8 cellular contexts compared by ENCODE assay signal in the genomic region with DNA sequence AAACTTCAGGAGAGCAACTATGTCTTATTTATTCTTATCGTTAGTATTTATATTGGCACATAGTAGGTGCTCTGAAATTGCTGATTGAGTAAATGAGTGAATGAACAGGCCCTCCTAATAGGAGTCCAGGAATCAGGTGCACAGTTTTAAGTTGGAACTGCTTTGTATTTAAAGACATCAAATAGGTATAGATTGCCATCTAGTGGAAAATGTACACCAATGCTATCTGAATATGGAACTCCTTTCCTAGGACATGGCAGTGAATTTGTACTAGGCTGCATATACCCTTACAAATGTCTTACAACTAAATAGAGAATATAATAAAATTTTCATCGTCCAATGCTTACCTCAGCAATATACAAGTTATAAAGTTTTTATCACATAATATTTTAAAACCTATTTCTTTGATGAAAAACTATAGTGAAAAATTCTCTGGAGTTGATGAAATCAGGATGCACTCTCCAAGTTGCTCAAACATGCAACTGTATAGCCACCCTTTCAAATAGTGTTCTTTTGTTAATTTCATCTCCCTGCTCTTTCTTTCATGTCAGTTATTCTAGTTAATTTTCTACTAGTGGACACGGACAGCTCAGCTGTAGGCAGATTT.
DNase-seq lines count a peak whose midpoint lies in the region; ATAC-seq, FAIRE-seq and TF ChIP-seq lines count a peak whose summit lies in the region.

No MANE protein-coding gene starts in this region.

- H3K9me3 ChIP-seq in RWPE2 (ENCODE audit: severe bottlenecking) (no peaks in the 10 kb centered on the region), transverse colon (no peaks in the 10 kb centered on the region)

- H3K79me2 ChIP-seq in KMS-11 (ENCODE audit: insufficient read depth, low read depth): no peaks in the 10 kb centered on the region

- H3K36me3 ChIP-seq in KMS-11 (ENCODE audit: insufficient read depth) (no peaks in the 10 kb centered on the region), RWPE2 (ENCODE audit: low read depth) (no peaks in the 10 kb centered on the region), transverse colon (no peaks in the 10 kb centered on the region)

- H3K4me3 ChIP-seq in KMS-11 (IDR thresholded peaks at IDR 0.05; ENCODE audit: insufficient read depth, low read depth, low read length) (no peak overlapping the region), RWPE2 (ENCODE audit: severe bottlenecking) (no peak overlapping the region), transverse colon (no peak overlapping the region)

- TF ChIP-seq CTCF in KMS-11 (conservative IDR thresholded peaks at IDR 0.05; ENCODE audit: low read depth, low read length): peak; percentile 73; the same call in 1 of the 2 replicates
- TF ChIP-seq CTCF in RWPE2 (IDR thresholded peaks at IDR 0.05; ENCODE audit: poor library complexity, severe bottlenecking): peak; percentile 76
- TF ChIP-seq CTCF in transverse colon (IDR thresholded peaks at IDR 0.05): peak in 4 of 5 experiments; percentile 30 to 38 (median 32)

- 46 to 53% methylated on average over 3 of the region's 3 CpGs for WGBS in transverse colon (ENCODE audit: low coverage in 1 of 2), 2 donors

- peak; percentile 43 for DNase-seq in ELR (ENCODE audit: low read depth)
- DNase-seq in RWPE2 (ENCODE audit: low spot score): no peak
- peak in 1 of 2 donors; percentile 37 for DNase-seq in frontal cortex (ENCODE audit: low spot score in 2 of 2)
- DNase-seq in transverse colon: no peak
- no peak for DNase-seq in ureter (ENCODE audit: low spot score)
- no peak for DNase-seq in nucleus accumbens (lab: John Stamatoyannopoulos, UW)

- TF ChIP-seq EP300 in transverse colon (IDR thresholded peaks at IDR 0.05; ENCODE audit: low read depth): no peak

- H4K20me1 ChIP-seq in KMS-11 (ENCODE audit: insufficient read depth): no peaks in the 10 kb centered on the region

- no peak overlapping the region for H2AFZ ChIP-seq in KMS-11 (ENCODE audit: low read depth)

- H3K4me2 ChIP-seq in KMS-11: no peak overlapping the region

- no peak for TF ChIP-seq POLR2A in transverse colon (IDR thresholded peaks at IDR 0.05)

- intact Hi-C loops in transverse colon (cut with DNase I; ENCODE audit: low total_unique reads): no loop called here

- no peak overlapping the region for H3K9ac ChIP-seq in KMS-11

- H3K4me1 ChIP-seq in KMS-11 (ENCODE audit: low read depth, poor library complexity, severe bottlenecking) (peaks cover 8% of the 10 kb centered on the region), RWPE2 (ENCODE audit: insufficient read depth, poor library complexity, severe bottlenecking) (no peaks in the 10 kb centered on the region), transverse colon (no peaks in the 10 kb centered on the region)

- no peaks in the 10 kb centered on the region for H3K27me3 ChIP-seq in KMS-11 (ENCODE audit: insufficient read depth, low read depth)
- H3K27me3 ChIP-seq in RWPE2 (ENCODE audit: insufficient read depth, poor library complexity, severe bottlenecking): no peaks in the 10 kb centered on the region
- H3K27me3 ChIP-seq in transverse colon: no peaks in the 10 kb centered on the region

- in situ Hi-C loops in transverse colon (cut with MboI; ENCODE audit: low pct_ligation_motif_present in 1 of 4, low pct_unique_long_range_greater_than_20kb in 1 of 4, low sequenced_read_pairs in 3 of 4): loop anchor here in 1 of 4 donors (25.0 kb wide), 1 partner anchor 1484 kb away; no protein-coding TSS in a partner anchor

- ATAC-seq in GM21717 (IDR thresholded peaks at IDR 0.05; ENCODE audit: unreplicated experiment) (peak; percentile 78), RWPE2 (ENCODE audit: low read depth) (peak; percentile 73)

- H3K27ac ChIP-seq in KMS-11 (no peak overlapping the region), RWPE2 (ENCODE audit: poor library complexity, severe bottlenecking) (no peak overlapping the region), transverse colon (no peak overlapping the region)

- peak; percentile 33 for FAIRE-seq in frontal cortex (lab: Jason Lieb, UNC)
